Comparison of ENCODE assay signal across 18 cellular contexts in the genomic region with DNA sequence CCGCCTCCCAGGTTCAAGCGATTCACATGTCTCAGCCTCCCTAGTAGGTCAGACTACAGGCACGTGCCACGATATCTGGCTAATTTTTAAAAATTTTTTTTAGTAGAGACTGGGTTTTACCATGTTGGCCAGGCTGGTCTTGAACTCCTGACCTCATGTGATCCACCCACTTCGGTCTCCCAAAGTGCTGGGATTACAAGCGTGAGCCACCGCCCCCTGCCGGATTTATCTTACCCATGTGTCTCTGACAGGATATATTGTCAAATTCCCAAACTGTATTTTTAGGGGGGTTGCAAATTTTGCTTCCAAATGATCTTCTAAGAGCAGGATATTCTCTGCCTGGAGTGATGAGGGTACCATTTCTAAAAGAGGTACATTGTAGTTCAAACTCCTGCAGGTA.
"Had no signal": no experiment of that assay in that cellular context is flagged by ENCODE, and none has a peak within 500 bp of the region (broad histone marks: within the 10 kb centered on the region; RNA-seq: fewer than 3 reads in every experiment).

No MANE protein-coding gene starts in this region.

- ATAC-seq: activated CD4-positive, alpha-beta T cell treated with anti-CD3 and anti-CD28 coated beads for 36 hours; activated CD8-positive, alpha-beta T cell treated with anti-CD3 and anti-CD28 coated beads, Interleukin-2, amount 10 ng/mL, durations not matched to agents 7 days and 5 days had no signal

- H3K4me3 ChIP-seq: SJCRH30 had no signal

- H3K27ac ChIP-seq: brain microvascular endothelial cell, SJCRH30 had no signal

- H3K4me2 ChIP-seq: SK-N-SH had no signal

- H3K9ac ChIP-seq: SK-N-SH had no signal

- H3K9me3 ChIP-seq: SJCRH30, SK-N-SH had no signal

- H3K9me2 ChIP-seq: SK-N-SH had no signal

- H3K36me3 ChIP-seq: brain microvascular endothelial cell had no signal

- DNase-seq: activated CD4-positive, alpha-beta T cell treated with anti-CD3 and anti-CD28 coated beads for 36 hours; activated CD4-positive, alpha-beta T cell treated with anti-CD3 and anti-CD28 coated beads, Interleukin-2, amount 10 ng/mL, durations not matched to agents 7 days and 5 days; activated CD4-positive, alpha-beta T cell treated with anti-CD3 and anti-CD28 coated beads, Interleukin-2, amount 50 U/mL, for 48 hours; activated CD8-positive, alpha-beta T cell treated with anti-CD3 and anti-CD28 coated beads, Interleukin-2, amount 10 ng/mL, durations not matched to agents 7 days and 5 days; activated gamma-delta T cell; activated naive CD4-positive, alpha-beta T cell treated with anti-CD3 and anti-CD28 coated beads, Interleukin-2, amount 10 ng/mL, durations not matched to agents 7 days and 5 days; activated T-cell treated with anti-CD3 and anti-CD28 coated beads, Interleukin-2, amount 50 U/mL, for 24 hours; amniotic stem cell; brain microvascular endothelial cell; central memory CD4-positive, alpha-beta T cell; NCI-H1436 treated with DMSO at 0.1 percent for 48 hours; NCI-H1694 treated with DMSO at 0.1 percent for 48 hours; NCI-H2029; NCI-H345; NCI-H524 treated with DMSO at 0.1 percent for 48 hours; SHP77; SJCRH30; SK-N-SH had no signal

- H3K27me3 ChIP-seq: brain microvascular endothelial cell, SJCRH30 had no signal
